ENCODE assay signal across 1 cellular context in the genomic region with DNA sequence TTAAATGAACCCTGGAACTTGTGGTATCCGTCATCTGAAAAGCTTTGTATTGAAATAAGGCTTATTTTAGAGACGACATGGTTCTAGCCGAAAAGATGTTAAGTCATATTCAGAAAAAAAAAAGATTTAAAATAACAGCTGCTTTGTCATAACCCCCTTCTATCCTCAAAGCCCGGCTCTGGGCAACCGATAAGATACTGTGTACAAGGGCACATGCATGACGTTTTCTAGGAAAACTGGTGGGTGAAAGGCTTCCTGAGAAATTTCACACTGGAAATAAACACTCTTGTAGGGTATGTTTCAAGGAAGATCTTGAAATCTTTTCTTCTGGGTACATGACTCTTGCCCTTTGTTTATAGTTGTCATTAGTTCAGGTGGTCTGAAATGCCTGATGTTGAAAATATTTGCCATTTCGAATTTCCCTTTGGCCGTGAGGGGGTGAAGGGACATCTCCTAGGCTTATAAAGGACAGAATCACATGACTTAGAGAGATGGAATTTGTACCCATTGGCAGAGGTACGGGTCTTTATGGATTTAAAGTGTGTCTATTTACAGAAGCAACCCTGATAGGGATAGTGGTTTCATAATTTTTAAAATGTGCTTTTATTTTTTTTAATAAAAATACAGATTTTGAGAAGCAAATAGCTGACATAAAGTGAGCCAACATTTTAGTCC.
TF ChIP-seq lines count a peak whose summit lies in the region.

No MANE protein-coding gene starts in this region.

TF ChIP-seq in HepG2, 621 proteins besides CTCF, POLR2A, EP300 and RAD21:
- TF ChIP-seq BCL6 (CRISPR knock-in tag; IDR thresholded peaks at IDR 0.05) (peak; percentile 48; the same call in 1 of the 2 replicates), ZNF678 (CRISPR knock-in tag; IDR thresholded peaks at IDR 0.05) (no peak), HNF4A (CRISPR knock-in tag; IDR thresholded peaks at IDR 0.05) (peak; percentile 33; the same call in 1 of the 2 replicates)
- TF ChIP-seq, protein P1, sequence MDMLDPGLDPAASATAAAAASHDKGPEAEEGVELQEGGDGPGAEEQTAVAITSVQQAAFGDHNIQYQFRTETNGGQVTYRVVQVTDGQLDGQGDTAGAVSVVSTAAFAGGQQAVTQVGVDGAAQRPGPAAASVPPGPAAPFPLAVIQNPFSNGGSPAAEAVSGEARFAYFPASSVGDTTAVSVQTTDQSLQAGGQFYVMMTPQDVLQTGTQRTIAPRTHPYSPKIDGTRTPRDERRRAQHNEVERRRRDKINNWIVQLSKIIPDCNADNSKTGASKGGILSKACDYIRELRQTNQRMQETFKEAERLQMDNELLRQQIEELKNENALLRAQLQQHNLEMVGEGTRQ (IDR thresholded peaks at IDR 0.05; ENCODE audit: low read depth, low read length) = no peak
- TF ChIP-seq, protein P1 (CRISPR knock-in tag; IDR thresholded peaks at IDR 0.05; ENCODE audit: borderline replicate concordance) = peak; percentile 21; the same call in 1 of the 2 replicates
- TF ChIP-seq, protein P2, sequence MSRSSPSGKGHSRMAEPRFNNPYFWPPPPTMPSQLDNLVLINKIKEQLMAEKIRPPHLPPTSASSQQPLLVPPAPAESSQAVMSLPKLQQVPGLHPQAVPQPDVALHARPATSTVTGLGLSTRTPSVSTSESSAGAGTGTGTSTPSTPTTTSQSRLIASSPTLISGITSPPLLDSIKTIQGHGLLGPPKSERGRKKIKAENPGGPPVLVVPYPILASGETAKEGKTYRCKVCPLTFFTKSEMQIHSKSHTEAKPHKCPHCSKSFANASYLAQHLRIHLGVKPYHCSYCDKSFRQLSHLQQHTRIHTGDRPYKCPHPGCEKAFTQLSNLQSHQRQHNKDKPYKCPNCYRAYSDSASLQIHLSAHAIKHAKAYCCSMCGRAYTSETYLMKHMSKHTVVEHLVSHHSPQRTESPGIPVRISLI (CRISPR knock-in tag; IDR thresholded peaks at IDR 0.05; ENCODE audit: borderline replicate concordance) = no peak
